1 cellular context compared by ENCODE assay signal in the genomic region with DNA sequence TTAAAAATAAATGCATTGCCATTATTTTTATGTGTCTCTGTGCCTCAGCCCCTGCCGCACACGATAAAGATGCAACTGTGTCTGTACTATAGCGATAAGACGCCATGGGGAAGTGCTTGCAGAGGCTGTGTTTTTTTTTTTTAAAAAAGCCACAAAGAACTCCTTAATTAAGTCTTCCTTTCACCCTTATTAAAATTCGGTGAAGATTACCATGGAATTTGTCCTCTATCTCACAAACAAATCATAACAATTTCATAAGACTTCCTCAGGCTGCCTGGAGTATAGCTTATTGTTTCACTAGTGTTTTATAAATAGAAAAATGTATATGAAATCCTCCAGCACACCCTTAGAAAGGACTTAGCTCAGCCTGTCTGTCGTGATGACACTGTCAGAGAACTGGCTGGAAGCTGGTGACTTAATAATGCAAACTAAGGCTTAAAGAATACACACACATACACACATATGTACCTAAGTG.
TF ChIP-seq lines count a peak whose summit lies in the region.

No MANE protein-coding gene starts in this region.

TF ChIP-seq in K562, 482 proteins besides CTCF, POLR2A, EP300 and RAD21 (continued from another document and continues in another):
- TF ChIP-seq FOXM1 (IDR thresholded peaks at IDR 0.05; ENCODE audit: low read depth) (peak; percentile 93), FOXM1 (CRISPR knock-in tag; IDR thresholded peaks at IDR 0.05; ENCODE audit: low read depth) (no peak), ZNF668 (CRISPR knock-in tag; IDR thresholded peaks at IDR 0.05) (no peak), KLF13 (tag; IDR thresholded peaks at IDR 0.05; ENCODE audit: borderline replicate concordance, low read depth) (no peak), ZNF518B (CRISPR knock-in tag; IDR thresholded peaks at IDR 0.05) (no peak), POLR3A (IDR thresholded peaks at IDR 0.05; ENCODE audit: borderline replicate concordance, extremely low read depth, insufficient read depth, insufficient read length) (no peak), HIVEP1 (CRISPR knock-in tag; IDR thresholded peaks at IDR 0.05) (no peak), CCAR2 (IDR thresholded peaks at IDR 0.05; ENCODE audit: low read depth, low read length) (no peak), HNRNPL (IDR thresholded peaks at IDR 0.05; ENCODE audit: low read depth, low read length) (no peak), LCOR (CRISPR knock-in tag; IDR thresholded peaks at IDR 0.05) (no peak), GTF2E2 (tag; IDR thresholded peaks at IDR 0.05) (no peak), ZKSCAN1 (IDR thresholded peaks at IDR 0.05; ENCODE audit: low read depth, low read length) (no peak), PRMT5 (CRISPR knock-in tag; IDR thresholded peaks at IDR 0.05) (no peak), FOXA1 (IDR thresholded peaks at IDR 0.05; ENCODE audit: borderline replicate concordance) (no peak), ZFP30 (CRISPR knock-in tag; IDR thresholded peaks at IDR 0.05; ENCODE audit: borderline replicate concordance) (no peak), TSC22D4 (tag; IDR thresholded peaks at IDR 0.05) (no peak), POLR2H (tag; IDR thresholded peaks at IDR 0.05; ENCODE audit: low read depth) (no peak; the same call in 1 of the 2 replicates), SRSF7 (optimal IDR thresholded peaks at IDR 0.05; ENCODE audit: low read depth, low read length) (no peak), STAT5A (IDR thresholded peaks at IDR 0.05; ENCODE audit: borderline replicate concordance, low read length) (peak; percentile 93), ZBTB33 (CRISPR knock-in tag; IDR thresholded peaks at IDR 0.05) (no peak), WHSC1 (IDR thresholded peaks at IDR 0.05; ENCODE audit: low read length) (no peak), RFX7 (CRISPR knock-in tag; IDR thresholded peaks at IDR 0.05) (no peak), ZNF224 (CRISPR knock-in tag; IDR thresholded peaks at IDR 0.05) (no peak), ATF1 (CRISPR knock-in tag; IDR thresholded peaks at IDR 0.05) (no peak), ATF1 (tag; IDR thresholded peaks at IDR 0.05) (peak; percentile 65), ZFPM2 (CRISPR knock-in tag; IDR thresholded peaks at IDR 0.05) (no peak), CEBPG (CRISPR knock-in tag; IDR thresholded peaks at IDR 0.05) (no peak), CEBPG (tag; conservative IDR thresholded peaks at IDR 0.05 in 1 of 2, IDR thresholded peaks at IDR 0.05 in 1 of 2) (peak in 1 of 2 experiments; percentile 51; a peak in 1 of 4 replicates), ZNF133 (CRISPR knock-in tag; IDR thresholded peaks at IDR 0.05) (no peak), ZNF41 (CRISPR knock-in tag; conservative IDR thresholded peaks at IDR 0.05) (peak; percentile 86), ZNF449 (CRISPR knock-in tag; IDR thresholded peaks at IDR 0.05) (0 out of 2 replicates have a peak, but pooled peaks have one; percentile 28), NFXL1 (CRISPR knock-in tag; IDR thresholded peaks at IDR 0.05) (no peak), ZNF146 (CRISPR knock-in tag; IDR thresholded peaks at IDR 0.05; ENCODE audit: unreplicated experiment) (no peak), GABPB2 (CRISPR knock-in tag; conservative IDR thresholded peaks at IDR 0.05) (no peak), CUX1 (CRISPR knock-in tag; IDR thresholded peaks at IDR 0.05) (peak; percentile 25; the same call in 1 of the 2 replicates), ZNF778 (CRISPR knock-in tag; IDR thresholded peaks at IDR 0.05) (no peak), TCF7 (IDR thresholded peaks at IDR 0.05; ENCODE audit: borderline replicate concordance) (no peak), SIN3A (IDR thresholded peaks at IDR 0.05; ENCODE audit: borderline replicate concordance in 2 of 2, control insufficient read depth in 1 of 2, low read depth in 2 of 2, low read length in 2 of 2) (no peak)
- TF ChIP-seq, protein P1, sequence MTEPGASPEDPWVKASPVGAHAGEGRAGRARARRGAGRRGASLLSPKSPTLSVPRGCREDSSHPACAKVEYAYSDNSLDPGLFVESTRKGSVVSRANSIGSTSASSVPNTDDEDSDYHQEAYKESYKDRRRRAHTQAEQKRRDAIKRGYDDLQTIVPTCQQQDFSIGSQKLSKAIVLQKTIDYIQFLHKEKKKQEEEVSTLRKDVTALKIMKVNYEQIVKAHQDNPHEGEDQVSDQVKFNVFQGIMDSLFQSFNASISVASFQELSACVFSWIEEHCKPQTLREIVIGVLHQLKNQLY (CRISPR knock-in tag; conservative IDR thresholded peaks at IDR 0.05), result no peak
- TF ChIP-seq, protein P2, sequence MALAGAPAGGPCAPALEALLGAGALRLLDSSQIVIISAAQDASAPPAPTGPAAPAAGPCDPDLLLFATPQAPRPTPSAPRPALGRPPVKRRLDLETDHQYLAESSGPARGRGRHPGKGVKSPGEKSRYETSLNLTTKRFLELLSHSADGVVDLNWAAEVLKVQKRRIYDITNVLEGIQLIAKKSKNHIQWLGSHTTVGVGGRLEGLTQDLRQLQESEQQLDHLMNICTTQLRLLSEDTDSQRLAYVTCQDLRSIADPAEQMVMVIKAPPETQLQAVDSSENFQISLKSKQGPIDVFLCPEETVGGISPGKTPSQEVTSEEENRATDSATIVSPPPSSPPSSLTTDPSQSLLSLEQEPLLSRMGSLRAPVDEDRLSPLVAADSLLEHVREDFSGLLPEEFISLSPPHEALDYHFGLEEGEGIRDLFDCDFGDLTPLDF (CRISPR knock-in tag; IDR thresholded peaks at IDR 0.05), result no peak
- TF ChIP-seq, protein P3, sequence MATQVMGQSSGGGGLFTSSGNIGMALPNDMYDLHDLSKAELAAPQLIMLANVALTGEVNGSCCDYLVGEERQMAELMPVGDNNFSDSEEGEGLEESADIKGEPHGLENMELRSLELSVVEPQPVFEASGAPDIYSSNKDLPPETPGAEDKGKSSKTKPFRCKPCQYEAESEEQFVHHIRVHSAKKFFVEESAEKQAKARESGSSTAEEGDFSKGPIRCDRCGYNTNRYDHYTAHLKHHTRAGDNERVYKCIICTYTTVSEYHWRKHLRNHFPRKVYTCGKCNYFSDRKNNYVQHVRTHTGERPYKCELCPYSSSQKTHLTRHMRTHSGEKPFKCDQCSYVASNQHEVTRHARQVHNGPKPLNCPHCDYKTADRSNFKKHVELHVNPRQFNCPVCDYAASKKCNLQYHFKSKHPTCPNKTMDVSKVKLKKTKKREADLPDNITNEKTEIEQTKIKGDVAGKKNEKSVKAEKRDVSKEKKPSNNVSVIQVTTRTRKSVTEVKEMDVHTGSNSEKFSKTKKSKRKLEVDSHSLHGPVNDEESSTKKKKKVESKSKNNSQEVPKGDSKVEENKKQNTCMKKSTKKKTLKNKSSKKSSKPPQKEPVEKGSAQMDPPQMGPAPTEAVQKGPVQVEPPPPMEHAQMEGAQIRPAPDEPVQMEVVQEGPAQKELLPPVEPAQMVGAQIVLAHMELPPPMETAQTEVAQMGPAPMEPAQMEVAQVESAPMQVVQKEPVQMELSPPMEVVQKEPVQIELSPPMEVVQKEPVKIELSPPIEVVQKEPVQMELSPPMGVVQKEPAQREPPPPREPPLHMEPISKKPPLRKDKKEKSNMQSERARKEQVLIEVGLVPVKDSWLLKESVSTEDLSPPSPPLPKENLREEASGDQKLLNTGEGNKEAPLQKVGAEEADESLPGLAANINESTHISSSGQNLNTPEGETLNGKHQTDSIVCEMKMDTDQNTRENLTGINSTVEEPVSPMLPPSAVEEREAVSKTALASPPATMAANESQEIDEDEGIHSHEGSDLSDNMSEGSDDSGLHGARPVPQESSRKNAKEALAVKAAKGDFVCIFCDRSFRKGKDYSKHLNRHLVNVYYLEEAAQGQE (CRISPR knock-in tag; IDR thresholded peaks at IDR 0.05; ENCODE audit: low read depth), result no peak
- TF ChIP-seq, protein P4, sequence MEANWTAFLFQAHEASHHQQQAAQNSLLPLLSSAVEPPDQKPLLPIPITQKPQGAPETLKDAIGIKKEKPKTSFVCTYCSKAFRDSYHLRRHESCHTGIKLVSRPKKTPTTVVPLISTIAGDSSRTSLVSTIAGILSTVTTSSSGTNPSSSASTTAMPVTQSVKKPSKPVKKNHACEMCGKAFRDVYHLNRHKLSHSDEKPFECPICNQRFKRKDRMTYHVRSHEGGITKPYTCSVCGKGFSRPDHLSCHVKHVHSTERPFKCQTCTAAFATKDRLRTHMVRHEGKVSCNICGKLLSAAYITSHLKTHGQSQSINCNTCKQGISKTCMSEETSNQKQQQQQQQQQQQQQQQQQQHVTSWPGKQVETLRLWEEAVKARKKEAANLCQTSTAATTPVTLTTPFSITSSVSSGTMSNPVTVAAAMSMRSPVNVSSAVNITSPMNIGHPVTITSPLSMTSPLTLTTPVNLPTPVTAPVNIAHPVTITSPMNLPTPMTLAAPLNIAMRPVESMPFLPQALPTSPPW (CRISPR knock-in tag; IDR thresholded peaks at IDR 0.05), result peak; percentile 75
